ENCODE assay signal across 11 cellular contexts in the genomic region with DNA sequence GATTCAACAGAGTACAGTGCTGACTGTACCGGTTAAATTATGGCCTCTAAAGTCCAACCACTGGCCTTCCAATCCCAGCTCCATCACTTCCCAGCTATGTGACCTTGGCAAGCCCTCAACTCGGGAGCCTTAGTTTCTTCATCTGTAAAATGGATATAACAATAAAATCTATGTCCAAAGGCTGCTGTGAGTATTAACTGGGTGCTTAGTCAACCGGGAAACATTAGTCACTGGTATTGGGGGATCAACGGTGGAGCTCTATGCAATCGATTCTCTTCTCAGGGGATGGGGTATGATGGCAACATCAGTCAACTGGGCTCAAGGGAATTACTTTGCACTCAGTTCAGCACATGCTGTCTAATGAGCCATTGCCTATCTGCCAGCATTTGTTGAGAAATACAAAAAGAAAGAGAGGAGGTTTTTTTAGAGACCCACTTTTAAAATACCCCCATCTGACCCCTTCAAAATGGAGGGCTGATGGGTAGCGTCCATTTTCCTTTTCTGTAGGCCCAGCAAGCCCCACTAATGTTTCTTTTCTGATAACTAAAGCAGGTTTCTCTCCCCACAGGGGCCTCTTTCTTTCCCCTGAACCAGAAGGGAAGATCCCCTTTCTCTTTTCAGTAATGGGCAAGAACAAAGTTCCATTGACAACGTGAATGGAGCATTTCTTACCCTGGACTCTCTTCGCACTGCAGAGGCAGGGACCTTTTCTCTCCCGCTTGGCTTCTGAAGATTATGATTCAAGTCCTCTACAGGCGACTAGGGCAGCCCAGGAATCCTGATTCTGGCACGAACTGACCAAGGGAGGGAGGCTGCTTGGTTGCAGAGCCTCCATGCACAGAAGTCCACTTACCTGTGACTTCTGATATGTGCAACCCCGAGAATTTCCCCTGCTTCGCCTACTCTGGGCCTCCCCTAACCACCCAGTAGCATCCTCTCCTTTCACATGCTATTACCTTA. TPM values are rescaled to one million over a fixed set of nuclear protein-coding genes. Genes with fewer than 3 reads are reported as not detected.
A peak's percentile ranks its signal among the peaks of the same experiment; 100 is the strongest.
DNase-seq lines count a peak whose midpoint lies in the region; ATAC-seq, FAIRE-seq and TF ChIP-seq lines count a peak whose summit lies in the region.
"Had no signal": no experiment of that assay in that cellular context is flagged by ENCODE, and none has a peak within 500 bp of the region (broad histone marks: within the 10 kb centered on the region; RNA-seq: fewer than 3 reads in every experiment).

No MANE protein-coding gene starts in this region.

- intact Hi-C loops in activated T-helper 1 cell treated with anti-CD3 and anti-CD28 coated beads, Interleukin-12 subunit alpha, Interleukin-12 subunit beta, Interleukin-2, Interleukin-4 antibody, amounts not matched to agents 30 ng/mL and 10 ng/mL and 1 ng/mL, durations not matched to agents 14 hours and 24 hours and 36 hours (cut with micrococcal nuclease) = loop anchor here (1.0 to 5.0 kb wide), 7 partner anchors 9 to 672 kb away; a partner anchor contains a TSS
- intact Hi-C loops in prostate gland (cut with DNase I) = no loop called here
- intact Hi-C loops in lower lobe of right lung (cut with DNase I) = no loop called here

- CTCF ChIA-PET in A549 (lab: Yijun Ruan, JAX) = interaction anchor here (1.1 to 3.4 kb wide), 5 partner anchors 8 to 303 kb away, joined by 3 to 19 read pairs (median 4); no protein-coding TSS in a partner anchor

- no peak for TF ChIP-seq EP300 in A549 (IDR thresholded peaks at IDR 0.05)

- H3K36me3 Mint-ChIP-seq in activated T-helper 1 cell treated with anti-CD3 and anti-CD28 coated beads, Interleukin-12 subunit alpha, Interleukin-12 subunit beta, Interleukin-2, Interleukin-4 antibody, amounts not matched to agents 30 ng/mL and 10 ng/mL and 1 ng/mL, durations not matched to agents 14 hours and 24 hours and 36 hours (ENCODE audit: low read depth) = peaks cover 6% of the 10 kb centered on the region

- H3K4me3 ChIP-seq in A549 (no peak overlapping the region), prostate gland (no peak overlapping the region), lower lobe of right lung (no peak overlapping the region)
- H3K4me3 ChIP-seq: BLaER1, testis had no signal

- no peak for DNase-seq in A549 (ENCODE audit: low read depth in 1 of 2, low spot score in 1 of 2)
- no peak for DNase-seq in activated T-helper 1 cell treated with anti-CD3 and anti-CD28 coated beads, Interleukin-12 subunit alpha, Interleukin-12 subunit beta, Interleukin-2, Interleukin-4 antibody, amounts not matched to agents 30 ng/mL and 10 ng/mL and 1 ng/mL, durations not matched to agents 14 hours and 24 hours and 36 hours (ENCODE audit: low spot score)
- DNase-seq in germinal center (ENCODE audit: low spot score) = no peak
- DNase-seq in prostate gland (ENCODE audit: low spot score) = no peak
- DNase-seq in lower lobe of right lung = no peak
- DNase-seq in DMS 273 (lab: John Stamatoyannopoulos, UW; ENCODE audit: unreplicated experiment) = no peak
- DNase-seq: testis had no signal

- no peaks in the 10 kb centered on the region for H3K27me3 Mint-ChIP-seq in activated T-helper 1 cell treated with anti-CD3 and anti-CD28 coated beads, Interleukin-12 subunit alpha, Interleukin-12 subunit beta, Interleukin-2, Interleukin-4 antibody, amounts not matched to agents 30 ng/mL and 10 ng/mL and 1 ng/mL, durations not matched to agents 14 hours and 24 hours and 36 hours (ENCODE audit: insufficient read depth)

- no peak for TF ChIP-seq RAD21 in A549 (conservative IDR thresholded peaks at IDR 0.05 in 1 of 2, IDR thresholded peaks at IDR 0.05 in 1 of 2)

- H3K9me3 Mint-ChIP-seq in activated T-helper 1 cell treated with anti-CD3 and anti-CD28 coated beads, Interleukin-12 subunit alpha, Interleukin-12 subunit beta, Interleukin-2, Interleukin-4 antibody, amounts not matched to agents 30 ng/mL and 10 ng/mL and 1 ng/mL, durations not matched to agents 14 hours and 24 hours and 36 hours = no peaks in the 10 kb centered on the region

- H3K27ac Mint-ChIP-seq in activated T-helper 1 cell treated with anti-CD3 and anti-CD28 coated beads, Interleukin-12 subunit alpha, Interleukin-12 subunit beta, Interleukin-2, Interleukin-4 antibody, amounts not matched to agents 30 ng/mL and 10 ng/mL and 1 ng/mL, durations not matched to agents 14 hours and 24 hours and 36 hours = peak overlapping the region; percentile 83

- H3K27me3 ChIP-seq in prostate gland (replicated peaks; ENCODE audit: insufficient read depth) (no peaks in the 10 kb centered on the region), lower lobe of right lung (ENCODE audit: low read depth) (no peaks in the 10 kb centered on the region)
- H3K27me3 ChIP-seq: BLaER1, testis had no signal

- peaks cover 84% of the 10 kb centered on the region for H3K4me1 ChIP-seq in A549
- peaks cover 3% of the 10 kb centered on the region for H3K4me1 ChIP-seq in prostate gland (replicated peaks)
- H3K4me1 ChIP-seq in lower lobe of right lung = no peaks in the 10 kb centered on the region

- no peaks in the 10 kb centered on the region for H3K9me3 ChIP-seq in A549
- H3K9me3 ChIP-seq in prostate gland = no peaks in the 10 kb centered on the region
- H3K9me3 ChIP-seq in lower lobe of right lung = no peaks in the 10 kb centered on the region
- H3K9me3 ChIP-seq: BLaER1, testis had no signal

- peak overlapping the region; percentile 50 for H3K4me3 Mint-ChIP-seq in activated T-helper 1 cell treated with anti-CD3 and anti-CD28 coated beads, Interleukin-12 subunit alpha, Interleukin-12 subunit beta, Interleukin-2, Interleukin-4 antibody, amounts not matched to agents 30 ng/mL and 10 ng/mL and 1 ng/mL, durations not matched to agents 14 hours and 24 hours and 36 hours

- H3K36me3 ChIP-seq in prostate gland = no peaks in the 10 kb centered on the region
- no peaks in the 10 kb centered on the region for H3K36me3 ChIP-seq in lower lobe of right lung
- H3K36me3 ChIP-seq: BLaER1 had no signal

- no peak overlapping the region; the same call in 2 of the 3 replicates for H3K4me2 ChIP-seq in A549

- TF ChIP-seq POLR2A in A549 (IDR thresholded peaks at IDR 0.05; ENCODE audit: low read length) (no peak), prostate gland (IDR thresholded peaks at IDR 0.05) (no peak)

- ATAC-seq in A549 = no peak
- ATAC-seq in GM18907 (IDR thresholded peaks at IDR 0.05; ENCODE audit: unreplicated experiment) = peak; percentile 43
- peak; percentile 32 for ATAC-seq in HG02938 (IDR thresholded peaks at IDR 0.05; ENCODE audit: unreplicated experiment)
- ATAC-seq in lower lobe of right lung = no peak

- no peak for TF ChIP-seq CTCF in A549 (IDR thresholded peaks at IDR 0.05)
- no peak for TF ChIP-seq CTCF in prostate gland (IDR thresholded peaks at IDR 0.05)
- no peak for TF ChIP-seq CTCF in lower lobe of right lung (IDR thresholded peaks at IDR 0.05)

- H3K4me1 Mint-ChIP-seq in activated T-helper 1 cell treated with anti-CD3 and anti-CD28 coated beads, Interleukin-12 subunit alpha, Interleukin-12 subunit beta, Interleukin-2, Interleukin-4 antibody, amounts not matched to agents 30 ng/mL and 10 ng/mL and 1 ng/mL, durations not matched to agents 14 hours and 24 hours and 36 hours (ENCODE audit: low read depth) = peaks cover 83% of the 10 kb centered on the region

- H3K27ac ChIP-seq in A549 (peak overlapping the region; percentile 89 to 96), prostate gland (no peak overlapping the region), lower lobe of right lung (no peak overlapping the region)
- H3K27ac ChIP-seq: BLaER1, RWPE1, testis had no signal

- FAIRE-seq in A549 (lab: Jason Lieb, UNC) = no peak

- WGBS in A549 (ENCODE audit: missing lambda C conversion rate) = 90% methylated on average over 13 of the region's 13 CpGs
- 88% methylated on average over 13 of the region's 13 CpGs for WGBS in prostate gland

- POLR2A ChIA-PET in A549 (lab: Yijun Ruan, JAX) = no interaction called here

TF ChIP-seq in A549, 52 proteins besides CTCF, POLR2A, EP300 and RAD21:
- TF ChIP-seq CHD4 (IDR thresholded peaks at IDR 0.05; ENCODE audit: borderline replicate concordance) (peak; percentile 79; the same call in 1 of the 2 replicates), NPAS2 (CRISPR knock-in tag; IDR thresholded peaks at IDR 0.05; ENCODE audit: borderline replicate concordance) (no peak), KDM1A (IDR thresholded peaks at IDR 0.05; ENCODE audit: low read depth) (peak; percentile 72; the same call in 1 of the 2 replicates)

RNA-seq across cellular contexts. Expression of a gene that starts 8.7 kb away (rescaled TPM):
- polyA plus RNA-seq in A549 (2011; rRNA removed) (384 and 415 TPM in 2 replicates), A549 (2017; fragmentation: RNase III; extraction: RNeasy Plus Mini Kit Qiagen cat#74134 plus additional on column Dnase treatment) (96.9 to 104 TPM (median 100 TPM) in 3 replicates)
- 107 and 152 TPM in 2 replicates for polyA plus RNA-seq in A549 (2012; cell fraction: cytosol; rRNA removed)
- polyA plus RNA-seq in A549 (2012; cell fraction: nucleus; rRNA removed) = 116 and 183 TPM in 2 replicates
- polyA minus RNA-seq in A549 (2011; rRNA and poly(A)+ RNA removed) = 677 and 730 TPM in 2 replicates
- 239 and 252 TPM in 2 replicates for total RNA-seq in activated T-helper 1 cell treated with anti-CD3 and anti-CD28 coated beads, Interleukin-12 subunit alpha, Interleukin-12 subunit beta, Interleukin-2, Interleukin-4 antibody, amounts not matched to agents 30 ng/mL and 10 ng/mL and 1 ng/mL, durations not matched to agents 14 hours and 24 hours and 36 hours
- total RNA-seq in prostate gland (10 to 100 TPM; 40.3 to 73.7 TPM), lower lobe of right lung (100 TPM)

Comparison
In these comparisons a context has a peak if more than half of its experiments do, and no peak if none do; other contexts are left out.
1. ATAC-seq: peak in GM18907 (single experiment) and HG02938 (single experiment); none in A549 (0 of 2) and lower lobe of right lung (0 of 2).
2. H3K27ac ChIP-seq: peak in A549 (2 of 2); none in prostate gland (0 of 2) and lower lobe of right lung (single experiment).